Comparison of ENCODE assay signal across 28 cellular contexts in the genomic region with DNA sequence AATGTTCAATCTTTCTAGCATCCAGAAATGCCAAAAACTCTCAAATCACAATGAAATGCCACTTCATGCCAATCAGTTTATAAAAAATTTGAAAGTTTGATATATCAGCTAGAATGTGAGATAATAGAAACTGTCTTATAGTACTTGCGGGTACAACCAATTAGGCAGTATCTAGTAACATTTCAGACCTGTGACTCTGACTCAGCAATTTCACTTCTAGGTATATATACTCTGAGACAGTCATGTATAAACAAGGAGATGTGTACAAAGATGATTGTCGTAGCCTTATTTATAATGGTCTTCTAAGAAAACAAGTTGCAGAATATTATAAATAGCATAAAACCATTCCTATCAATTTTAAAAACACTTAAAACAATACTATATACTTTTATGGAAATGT.
"Had no signal": no experiment of that assay in that cellular context is flagged by ENCODE, and none has a peak within 500 bp of the region (broad histone marks: within the 10 kb centered on the region; RNA-seq: fewer than 3 reads in every experiment).

No MANE protein-coding gene starts in this region.

- H3K4me3 Mint-ChIP-seq: dendritic cell treated with granulocyte-macrophage colony-stimulating factor and Interleukin-4, amounts not matched to agents 40 ng/mL and 50 ng/mL, for 4 days; effector memory CD8-positive, alpha-beta T cell; endodermal cell; mesothelial cell of epicardium; naive B cell had no signal

- FAIRE-seq: endometrium, islet of Langerhans, keratinocyte had no signal

- H3K27me3 ChIP-seq: colonic mucosa, esophagus squamous epithelium, gastrocnemius medialis, left lung had no signal

- H3K27ac ChIP-seq: colonic mucosa, epithelial cell of prostate, esophagus squamous epithelium, gastrocnemius medialis, heart right ventricle, left lung, lower lobe of right lung had no signal

- H3K4me1 ChIP-seq: colonic mucosa, esophagus squamous epithelium, gastrocnemius medialis, heart right ventricle, left lung, lower lobe of right lung had no signal

- H3K4me1 Mint-ChIP-seq: endodermal cell, mesothelial cell of epicardium, naive B cell had no signal

- H3K27ac Mint-ChIP-seq: dendritic cell treated with granulocyte-macrophage colony-stimulating factor and Interleukin-4, amounts not matched to agents 40 ng/mL and 50 ng/mL, for 4 days; effector memory CD8-positive, alpha-beta T cell; endodermal cell; mesothelial cell of epicardium; naive B cell had no signal

- H3K9me3 Mint-ChIP-seq: dendritic cell treated with granulocyte-macrophage colony-stimulating factor and Interleukin-4, amounts not matched to agents 40 ng/mL and 50 ng/mL, for 4 days; endodermal cell; mesothelial cell of epicardium had no signal

- ATAC-seq: effector memory CD8-positive, alpha-beta T cell; esophagus mucosa; gastrocnemius medialis; heart right ventricle; left cardiac atrium; left lung; left ventricle myocardium superior; lower lobe of right lung; mucosa of descending colon had no signal

- H3K9me3 ChIP-seq: colonic mucosa, esophagus squamous epithelium, gastrocnemius medialis, heart right ventricle, left lung, lower lobe of right lung, mucosa of descending colon had no signal

- DNase-seq: colonic mucosa; cortex of kidney; effector CD8-positive, alpha-beta T cell; effector memory CD8-positive, alpha-beta T cell; endodermal cell; erythroblast; esophagus squamous epithelium; foreskin fibroblast; foreskin melanocyte; gastrocnemius medialis; glutamatergic neuron; head of caudate nucleus; heart right ventricle; hippocampal formation; left cardiac atrium; left lung; left ventricle myocardium superior; lower lobe of right lung; mesenchymal stem cell; mucosa of descending colon; naive B cell had no signal

- H3K4me3 ChIP-seq: colonic mucosa, esophagus squamous epithelium, gastrocnemius medialis, heart right ventricle, left lung, lower lobe of right lung, mucosa of descending colon had no signal

- H3K36me3 Mint-ChIP-seq: mesothelial cell of epicardium had no signal

- H3K36me3 ChIP-seq: colonic mucosa, esophagus squamous epithelium, gastrocnemius medialis, heart right ventricle, left lung, lower lobe of right lung had no signal

- H3K27me3 Mint-ChIP-seq: dendritic cell treated with granulocyte-macrophage colony-stimulating factor and Interleukin-4, amounts not matched to agents 40 ng/mL and 50 ng/mL, for 4 days had no signal
